ENCODE assay signal across 1 cellular context in genomic region chr1:44661786-44662682, GRCh38.
A peak's percentile ranks its signal among the peaks of the same experiment; 100 is the strongest.
TF ChIP-seq lines count a peak whose summit lies in the region.

No MANE protein-coding gene starts in this region.

TF ChIP-seq in HepG2, 621 proteins besides CTCF, POLR2A, EP300 and RAD21:
- TF ChIP-seq PAXIP1 (CRISPR knock-in tag; conservative IDR thresholded peaks at IDR 0.05), result 0 out of 2 replicates have a peak, but pooled peaks have one; percentile 16
- no peak for TF ChIP-seq SIX1 (CRISPR knock-in tag; IDR thresholded peaks at IDR 0.05; ENCODE audit: borderline replicate concordance)
- TF ChIP-seq ARNT2 (CRISPR knock-in tag; IDR thresholded peaks at IDR 0.05; ENCODE audit: low read depth), result no peak
- TF ChIP-seq, protein P1, sequence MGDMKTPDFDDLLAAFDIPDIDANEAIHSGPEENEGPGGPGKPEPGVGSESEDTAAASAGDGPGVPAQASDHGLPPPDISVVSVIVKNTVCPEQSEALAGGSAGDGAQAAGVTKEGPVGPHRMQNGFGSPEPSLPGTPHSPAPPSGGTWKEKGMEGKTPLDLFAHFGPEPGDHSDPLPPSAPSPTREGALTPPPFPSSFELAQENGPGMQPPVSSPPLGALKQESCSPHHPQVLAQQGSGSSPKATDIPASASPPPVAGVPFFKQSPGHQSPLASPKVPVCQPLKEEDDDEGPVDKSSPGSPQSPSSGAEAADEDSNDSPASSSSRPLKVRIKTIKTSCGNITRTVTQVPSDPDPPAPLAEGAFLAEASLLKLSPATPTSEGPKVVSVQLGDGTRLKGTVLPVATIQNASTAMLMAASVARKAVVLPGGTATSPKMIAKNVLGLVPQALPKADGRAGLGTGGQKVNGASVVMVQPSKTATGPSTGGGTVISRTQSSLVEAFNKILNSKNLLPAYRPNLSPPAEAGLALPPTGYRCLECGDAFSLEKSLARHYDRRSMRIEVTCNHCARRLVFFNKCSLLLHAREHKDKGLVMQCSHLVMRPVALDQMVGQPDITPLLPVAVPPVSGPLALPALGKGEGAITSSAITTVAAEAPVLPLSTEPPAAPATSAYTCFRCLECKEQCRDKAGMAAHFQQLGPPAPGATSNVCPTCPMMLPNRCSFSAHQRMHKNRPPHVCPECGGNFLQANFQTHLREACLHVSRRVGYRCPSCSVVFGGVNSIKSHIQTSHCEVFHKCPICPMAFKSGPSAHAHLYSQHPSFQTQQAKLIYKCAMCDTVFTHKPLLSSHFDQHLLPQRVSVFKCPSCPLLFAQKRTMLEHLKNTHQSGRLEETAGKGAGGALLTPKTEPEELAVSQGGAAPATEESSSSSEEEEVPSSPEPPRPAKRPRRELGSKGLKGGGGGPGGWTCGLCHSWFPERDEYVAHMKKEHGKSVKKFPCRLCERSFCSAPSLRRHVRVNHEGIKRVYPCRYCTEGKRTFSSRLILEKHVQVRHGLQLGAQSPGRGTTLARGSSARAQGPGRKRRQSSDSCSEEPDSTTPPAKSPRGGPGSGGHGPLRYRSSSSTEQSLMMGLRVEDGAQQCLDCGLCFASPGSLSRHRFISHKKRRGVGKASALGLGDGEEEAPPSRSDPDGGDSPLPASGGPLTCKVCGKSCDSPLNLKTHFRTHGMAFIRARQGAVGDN (CRISPR knock-in tag; IDR thresholded peaks at IDR 0.05), result peak; percentile 68
- TF ChIP-seq, protein P2, sequence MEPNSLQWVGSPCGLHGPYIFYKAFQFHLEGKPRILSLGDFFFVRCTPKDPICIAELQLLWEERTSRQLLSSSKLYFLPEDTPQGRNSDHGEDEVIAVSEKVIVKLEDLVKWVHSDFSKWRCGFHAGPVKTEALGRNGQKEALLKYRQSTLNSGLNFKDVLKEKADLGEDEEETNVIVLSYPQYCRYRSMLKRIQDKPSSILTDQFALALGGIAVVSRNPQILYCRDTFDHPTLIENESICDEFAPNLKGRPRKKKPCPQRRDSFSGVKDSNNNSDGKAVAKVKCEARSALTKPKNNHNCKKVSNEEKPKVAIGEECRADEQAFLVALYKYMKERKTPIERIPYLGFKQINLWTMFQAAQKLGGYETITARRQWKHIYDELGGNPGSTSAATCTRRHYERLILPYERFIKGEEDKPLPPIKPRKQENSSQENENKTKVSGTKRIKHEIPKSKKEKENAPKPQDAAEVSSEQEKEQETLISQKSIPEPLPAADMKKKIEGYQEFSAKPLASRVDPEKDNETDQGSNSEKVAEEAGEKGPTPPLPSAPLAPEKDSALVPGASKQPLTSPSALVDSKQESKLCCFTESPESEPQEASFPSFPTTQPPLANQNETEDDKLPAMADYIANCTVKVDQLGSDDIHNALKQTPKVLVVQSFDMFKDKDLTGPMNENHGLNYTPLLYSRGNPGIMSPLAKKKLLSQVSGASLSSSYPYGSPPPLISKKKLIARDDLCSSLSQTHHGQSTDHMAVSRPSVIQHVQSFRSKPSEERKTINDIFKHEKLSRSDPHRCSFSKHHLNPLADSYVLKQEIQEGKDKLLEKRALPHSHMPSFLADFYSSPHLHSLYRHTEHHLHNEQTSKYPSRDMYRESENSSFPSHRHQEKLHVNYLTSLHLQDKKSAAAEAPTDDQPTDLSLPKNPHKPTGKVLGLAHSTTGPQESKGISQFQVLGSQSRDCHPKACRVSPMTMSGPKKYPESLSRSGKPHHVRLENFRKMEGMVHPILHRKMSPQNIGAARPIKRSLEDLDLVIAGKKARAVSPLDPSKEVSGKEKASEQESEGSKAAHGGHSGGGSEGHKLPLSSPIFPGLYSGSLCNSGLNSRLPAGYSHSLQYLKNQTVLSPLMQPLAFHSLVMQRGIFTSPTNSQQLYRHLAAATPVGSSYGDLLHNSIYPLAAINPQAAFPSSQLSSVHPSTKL (CRISPR knock-in tag; IDR thresholded peaks at IDR 0.05), result peak; percentile 29; the same call in 1 of the 2 replicates
- 0 out of 2 replicates have a peak, but pooled peaks have one; percentile 25 for TF ChIP-seq ATF7-NPFF (CRISPR knock-in tag; IDR thresholded peaks at IDR 0.05; ENCODE audit: low read depth)
- no peak for TF ChIP-seq FOXP1 (IDR thresholded peaks at IDR 0.05)
- TF ChIP-seq FOXP1 (CRISPR knock-in tag; IDR thresholded peaks at IDR 0.05), result 0 out of 2 replicates have a peak, but pooled peaks have one; percentile 20
- TF ChIP-seq MIXL1 (CRISPR knock-in tag; IDR thresholded peaks at IDR 0.05), result peak; percentile 65
- TF ChIP-seq HOXD1 (CRISPR knock-in tag; IDR thresholded peaks at IDR 0.05), result no peak
